1 cellular context compared by ENCODE assay signal in the genomic region with DNA sequence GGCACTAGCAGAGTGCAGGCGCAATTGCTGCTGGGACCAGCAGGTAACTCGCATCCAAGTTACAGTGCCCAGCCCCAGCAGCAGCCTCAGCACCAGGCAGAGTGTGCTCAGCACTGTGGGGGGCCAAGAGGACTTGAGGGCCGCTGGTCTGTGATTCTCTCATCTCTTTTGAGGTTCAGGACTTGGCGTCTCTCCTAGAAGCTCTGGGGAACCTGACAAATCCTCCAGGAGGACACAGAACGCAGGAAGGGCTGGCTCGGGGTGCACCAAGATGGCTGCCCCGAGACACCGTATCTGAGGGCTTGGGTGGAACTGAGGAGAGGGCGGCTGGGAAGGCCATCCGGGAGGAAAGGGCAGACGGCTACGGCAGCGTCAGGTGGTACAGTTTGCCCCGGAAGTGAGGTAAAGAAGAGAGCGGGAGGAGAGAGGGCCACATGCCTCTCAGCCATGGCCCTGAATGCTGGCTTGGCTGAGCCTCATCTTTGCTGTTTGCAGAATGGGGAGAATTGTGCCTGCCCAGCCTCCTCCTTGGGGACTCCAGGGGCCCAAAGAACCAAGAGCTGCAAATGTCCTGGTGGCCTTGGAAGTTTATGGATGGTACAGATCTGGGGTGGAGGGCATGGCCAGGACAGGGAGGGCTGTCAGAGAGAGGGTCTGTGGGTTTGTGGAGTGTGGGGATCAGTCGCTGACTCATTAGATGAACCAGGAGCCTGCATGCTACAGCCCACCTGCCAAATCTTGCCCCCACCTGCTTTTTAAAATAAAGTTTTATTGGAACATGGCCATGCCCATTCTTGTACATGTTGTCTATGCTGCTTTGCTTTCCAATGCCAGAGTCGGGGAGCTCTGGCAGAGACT.
TF ChIP-seq lines count a peak whose summit lies in the region.

No MANE protein-coding gene starts in this region.

TF ChIP-seq in HepG2, 621 proteins besides CTCF, POLR2A, EP300 and RAD21:
- TF ChIP-seq HINFP (CRISPR knock-in tag; IDR thresholded peaks at IDR 0.05; ENCODE audit: low read depth) (no peak), GABPB1 (CRISPR knock-in tag; IDR thresholded peaks at IDR 0.05) (0 out of 2 replicates have a peak, but pooled peaks have one; percentile 26)
TF ChIP-seq in HepG2: peak in this region for 1.
